Comparison of ENCODE assay signal across 8 cellular contexts in the genomic region with DNA sequence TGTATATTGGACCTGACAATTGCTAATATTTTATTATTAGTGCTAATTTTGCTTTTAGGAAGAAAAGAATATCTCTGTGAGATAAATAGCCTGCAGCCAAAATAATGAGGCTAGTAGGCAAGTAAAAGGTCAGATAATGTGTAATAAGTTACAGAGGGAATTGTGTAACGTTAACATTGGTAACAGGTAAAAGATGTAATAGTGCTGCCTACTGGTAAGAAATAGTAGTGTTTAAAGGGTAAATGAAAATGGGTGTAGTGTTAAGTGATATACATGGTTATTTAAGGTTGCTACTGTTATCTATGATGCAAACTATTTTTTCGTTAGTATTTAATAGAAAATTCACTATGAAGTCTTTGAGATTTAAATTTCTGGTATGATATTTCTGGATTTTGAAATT. TPM values are rescaled to one million over a fixed set of nuclear protein-coding genes. Genes with fewer than 3 reads are reported as not detected.
DNase-seq lines count a peak whose midpoint lies in the region; FAIRE-seq and TF ChIP-seq lines count a peak whose summit lies in the region.

No MANE protein-coding gene starts in this region.

- no peaks in the 10 kb centered on the region for H3K4me1 ChIP-seq in ovary (ENCODE audit: insufficient read depth)

- H3K9me3 ChIP-seq in ovary, result no peaks in the 10 kb centered on the region

- H3K27me3 ChIP-seq in ovary, result no peaks in the 10 kb centered on the region

- TF ChIP-seq EP300 in ovary (IDR thresholded peaks at IDR 0.05), result no peak

- H3K36me3 ChIP-seq in ovary, result no peaks in the 10 kb centered on the region

- WGBS in ovary, 3 donors, result 50 to 58% (median 56%) methylated on average over 2 of the region's 2 CpGs

- no peak overlapping the region for H3K4me3 ChIP-seq in GM12864 (ENCODE audit: low read depth, low read length)
- no peak overlapping the region for H3K4me3 ChIP-seq in epithelial cell of proximal tubule (ENCODE audit: low read depth, low read length)
- H3K4me3 ChIP-seq in ovary, result no peak overlapping the region

- TF ChIP-seq POLR2A in H54 (IDR thresholded peaks at IDR 0.05; ENCODE audit: low read depth, low read length), result no peak
- TF ChIP-seq POLR2A in ovary (IDR thresholded peaks at IDR 0.05), result no peak

- peak; percentile 52 for FAIRE-seq in H54 (lab: Jason Lieb, UNC)

- no peak overlapping the region for H3K27ac ChIP-seq in ovary

- TF ChIP-seq CTCF in GM12864 (IDR thresholded peaks at IDR 0.05; ENCODE audit: low read depth, low read length, missing control alignments) (peak; percentile 34), epithelial cell of proximal tubule (conservative IDR thresholded peaks at IDR 0.05; ENCODE audit: low read depth, low read length) (peak; percentile 63), ovary (IDR thresholded peaks at IDR 0.05) (peak in 1 of 3 donors; percentile 12)

- DNase-seq in GM12864 (ENCODE audit: low read depth) (no peak), H54 (ENCODE audit: insufficient read length, low spot score) (no peak), NCI-H2081 treated with DMSO at 0.1 percent for 48 hours (lab: John Stamatoyannopoulos, UW) (peak; percentile 47), epithelial cell of proximal tubule (ENCODE audit: low read depth) (no peak), medulla oblongata (ENCODE audit: extremely low spot score) (no peak), GM19238 (ENCODE audit: insufficient read length, low spot score) (no peak), ovary (no peak)
- no peak for DNase-seq in stimulated activated CD4-positive, alpha-beta T cell treated with anti-CD3 and anti-CD28 coated beads, Interleukin-2, amount 100 ng/mL, for 48 hours

- intact Hi-C loops in ovary (cut with DNase I), result no loop called here

RNA-seq across cellular contexts. Expression of a gene that starts 9.2 kb away (rescaled TPM):
- total RNA-seq in epithelial cell of proximal tubule, result 0.06 and 0.22 TPM in 2 replicates
- 10 to 100 TPM in 6 of 7 donors, 1 to 10 TPM in 1; 8.0 to 26.5 (median 15.4) TPM for total RNA-seq in ovary
- polyA plus RNA-seq in ovary, result 1 to 10 TPM; 5.0 to 5.1 TPM
